In the genomic region with DNA sequence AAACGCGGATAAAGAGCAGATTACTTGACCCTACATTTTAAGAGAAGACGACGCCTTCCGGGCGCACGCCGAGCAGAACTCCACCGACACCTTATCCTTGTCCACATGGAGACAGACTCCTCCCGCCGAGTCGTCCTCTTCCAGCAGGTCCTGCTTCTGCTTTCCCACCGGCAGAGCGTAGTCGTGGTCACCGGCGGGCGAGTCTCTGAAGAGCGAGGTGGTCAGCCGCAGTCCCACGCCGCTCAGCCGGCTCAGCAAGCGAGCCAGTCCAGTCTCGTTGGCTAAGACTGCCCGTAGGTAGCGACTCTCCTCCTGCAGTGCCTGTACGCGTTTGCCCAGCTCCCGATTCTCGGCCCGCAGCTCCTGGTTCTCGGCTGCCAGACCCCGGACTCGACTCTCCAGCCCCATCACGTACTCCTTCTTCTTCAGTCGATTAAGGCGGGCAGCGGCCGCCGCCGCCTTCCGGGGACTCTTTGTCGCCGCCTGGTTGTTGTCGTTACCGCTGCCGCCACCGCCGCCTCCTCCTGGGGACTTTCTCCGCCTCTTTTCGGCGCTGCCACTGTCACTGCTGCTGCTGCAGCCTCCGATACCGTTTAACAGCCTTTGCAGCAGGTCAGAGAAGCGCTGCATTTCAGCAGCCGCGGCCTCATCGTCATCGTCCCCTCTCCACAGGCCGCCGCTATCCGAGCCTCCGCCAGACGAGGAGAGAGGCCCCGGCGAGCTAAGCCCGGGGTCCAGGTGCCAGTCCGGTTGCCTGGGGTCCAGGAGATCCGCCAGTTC, we compare ENCODE assay signal across 8 cellular contexts. TPM values are rescaled to one million over a fixed set of nuclear protein-coding genes. Genes with fewer than 3 reads are reported as not detected.
DNase-seq lines count a peak whose midpoint lies in the region; ATAC-seq and TF ChIP-seq lines count a peak whose summit lies in the region.

No MANE protein-coding gene starts in this region.

- H2AFZ ChIP-seq in smooth muscle cell (ENCODE audit: low read depth) = peak overlapping the region; percentile 49

- TF ChIP-seq POLR2A in body of pancreas (IDR thresholded peaks at IDR 0.05) = no peak

- H3K9ac ChIP-seq in smooth muscle cell (ENCODE audit: low read depth) = peak overlapping the region; percentile 97

- 0% methylated on average over 45 to 70 of the region's 70 CpGs for WGBS in body of pancreas, 2 donors
- WGBS in smooth muscle cell (ENCODE audit: low lambda C conversion rate) = 1% methylated on average over 70 of the region's 70 CpGs

- peaks cover 51% of the 10 kb centered on the region for H3K79me2 ChIP-seq in smooth muscle cell (ENCODE audit: low read depth)

- H3K4me3 ChIP-seq in body of pancreas = peak overlapping the region; percentile 69 to 80
- H3K4me3 ChIP-seq in smooth muscle cell = peak overlapping the region; percentile 94

- no peaks in the 10 kb centered on the region for H3K27me3 ChIP-seq in body of pancreas
- no peaks in the 10 kb centered on the region for H3K27me3 ChIP-seq in smooth muscle cell (ENCODE audit: low read depth)

- H3K27ac ChIP-seq in body of pancreas (peak overlapping the region; percentile 91 to 98 (median 96)), smooth muscle cell (ENCODE audit: low read depth) (peak overlapping the region; percentile 98)

- H3K4me2 ChIP-seq in smooth muscle cell = peak overlapping the region; percentile 97

- peak; percentile 43 to 62 for DNase-seq in NCI-H524 (lab: John Stamatoyannopoulos, UW)
- no peak for DNase-seq in NCI-H524 treated with DMSO at 0.1 percent for 48 hours (lab: John Stamatoyannopoulos, UW)
- peak; percentile 62 to 91 (median 88) for DNase-seq in NCI-H1417 (lab: John Stamatoyannopoulos, UW)
- peak; percentile 82 for DNase-seq in UCSD-AML1 (lab: John Stamatoyannopoulos, UW; ENCODE audit: unreplicated experiment)
- DNase-seq in body of pancreas = peak; percentile 83 to 87 (median 86)
- DNase-seq in iPS-NIHi11 (ENCODE audit: low spot score) = peak; percentile 76
- DNase-seq in smooth muscle cell (lab: John Stamatoyannopoulos, UW; ENCODE audit: unreplicated experiment) = peak; percentile 38

- intact Hi-C loops in body of pancreas (cut with DNase I) = no loop called here

- peak; percentile 73 for ATAC-seq in HG02798 (IDR thresholded peaks at IDR 0.05; ENCODE audit: poor library complexity, unreplicated experiment)
- peak; percentile 73 for ATAC-seq in body of pancreas

- peaks cover 54% of the 10 kb centered on the region for H4K20me1 ChIP-seq in smooth muscle cell (ENCODE audit: low read depth)

- H3K36me3 ChIP-seq in body of pancreas (replicated peaks in 1 of 2; ENCODE audit: insufficient read depth in 1 of 2, low read depth in 2 of 2) (no peaks in the 10 kb centered on the region), smooth muscle cell (ENCODE audit: low read depth) (no peaks in the 10 kb centered on the region)

- H3K4me1 ChIP-seq in body of pancreas = peaks cover 45% of the 10 kb centered on the region
- peaks cover 47% of the 10 kb centered on the region for H3K4me1 ChIP-seq in smooth muscle cell (ENCODE audit: low read depth)

- TF ChIP-seq CTCF in body of pancreas (IDR thresholded peaks at IDR 0.05) (peak; percentile 49 to 84 (median 72)), smooth muscle cell (IDR thresholded peaks at IDR 0.05; ENCODE audit: borderline replicate concordance, insufficient read depth, poor library complexity, severe bottlenecking) (peak; percentile 35)

- H3K9me3 ChIP-seq in body of pancreas (no peaks in the 10 kb centered on the region), smooth muscle cell (replicated peaks; ENCODE audit: low read depth) (no peaks in the 10 kb centered on the region)

- H3F3A ChIP-seq in smooth muscle cell (ENCODE audit: low read depth) = peaks cover 6% of the 10 kb centered on the region

RNA-seq across cellular contexts. Expression of a gene that starts 1.0 kb away (rescaled TPM):
- 100 to 1,000 TPM in 1 of 2 donors, 10 to 100 TPM in 1; 65.9 to 151 TPM for total RNA-seq in body of pancreas
- 33.9 and 44.3 TPM in 2 replicates for total RNA-seq in smooth muscle cell
- polyA plus RNA-seq in smooth muscle cell = 25.1 and 31.1 TPM in 2 replicates

RNA-seq across cellular contexts. Expression of a gene that starts 16.2 kb away (rescaled TPM):
- 10 to 100 TPM in 1 of 2 donors, 1 to 10 TPM in 1; 8.9 to 25.7 TPM for total RNA-seq in body of pancreas
- 43.6 and 69.1 TPM in 2 replicates for total RNA-seq in smooth muscle cell
- polyA plus RNA-seq in smooth muscle cell = 53.4 and 62.6 TPM in 2 replicates

RNA-seq across cellular contexts. Expression of a gene that starts 22.0 kb away (rescaled TPM):
- total RNA-seq in body of pancreas (not detected), smooth muscle cell (0.13 TPM in 1 of 2 replicates, not detected in the other)
- not detected in 2 replicates for polyA plus RNA-seq in smooth muscle cell

RNA-seq across cellular contexts. Expression of a gene that starts 35.6 kb away (rescaled TPM):
- total RNA-seq in body of pancreas (10 to 100 TPM; 15.2 to 23.3 TPM), smooth muscle cell (76.8 and 89.3 TPM in 2 replicates)
- polyA plus RNA-seq in smooth muscle cell = 49.7 and 53.0 TPM in 2 replicates

RNA-seq across cellular contexts. Expression of a gene that starts 36.8 kb away (rescaled TPM):
- 10 to 100 TPM in 1 of 2 donors, 1 to 10 TPM in 1; 6.0 to 13.2 TPM for total RNA-seq in body of pancreas
- 1.1 and 5.8 TPM in 2 replicates for total RNA-seq in smooth muscle cell
- 0.74 and 2.0 TPM in 2 replicates for polyA plus RNA-seq in smooth muscle cell
